Comparison of ENCODE assay signal across 16 cellular contexts in the genomic region with DNA sequence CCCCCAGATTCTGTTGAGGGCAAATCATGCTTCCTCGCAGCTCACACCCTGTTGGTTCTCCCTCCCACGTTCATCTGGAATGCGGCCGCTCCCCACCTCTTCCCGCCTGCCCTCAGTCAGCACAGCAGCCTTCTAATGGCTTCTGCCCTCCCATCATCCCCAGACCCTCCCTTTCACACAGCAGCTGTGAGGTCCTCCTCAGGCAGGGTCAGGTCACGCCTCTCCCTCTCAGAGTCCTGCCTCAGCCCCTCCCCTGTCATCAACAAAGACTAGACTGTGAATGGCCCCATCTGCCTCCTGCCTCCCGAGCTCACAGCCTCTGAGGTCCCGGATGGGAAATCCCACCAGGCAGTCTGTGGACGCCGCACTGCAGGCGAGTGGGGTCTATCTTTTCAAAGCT. TPM values are rescaled to one million over a fixed set of nuclear protein-coding genes. Genes with fewer than 3 reads are reported as not detected.
A peak's percentile ranks its signal among the peaks of the same experiment; 100 is the strongest.
DNase-seq lines count a peak whose midpoint lies in the region; ATAC-seq and TF ChIP-seq lines count a peak whose summit lies in the region.
"Had no signal": no experiment of that assay in that cellular context is flagged by ENCODE, and none has a peak within 500 bp of the region (broad histone marks: within the 10 kb centered on the region; RNA-seq: fewer than 3 reads in every experiment).

No MANE protein-coding gene starts in this region.

- H3K4me3 Mint-ChIP-seq in neural crest cell: peak overlapping the region; percentile 84
- no peak overlapping the region for H3K4me3 Mint-ChIP-seq in activated T-helper 1 cell treated with anti-CD3 and anti-CD28 coated beads, Interleukin-12 subunit alpha, Interleukin-12 subunit beta, Interleukin-2, Interleukin-4 antibody, amounts not matched to agents 30 ng/mL and 10 ng/mL and 1 ng/mL, durations not matched to agents 14 hours and 24 hours and 36 hours
- H3K4me3 Mint-ChIP-seq: activated naive CD4-positive, alpha-beta T cell treated with anti-CD3 and anti-CD28 coated beads for 36 hours; HFFc6; stimulated activated naive CD8-positive, alpha-beta T cell treated with anti-CD3 and anti-CD28 coated beads, Interleukin-15, Interleukin-2, amounts not matched to agents 100 ng/mL and 50 ng/mL, for 24 hours had no signal

- peaks cover 37% of the 10 kb centered on the region for H3K4me1 Mint-ChIP-seq in neural crest cell
- H3K4me1 Mint-ChIP-seq in activated T-helper 1 cell treated with anti-CD3 and anti-CD28 coated beads, Interleukin-12 subunit alpha, Interleukin-12 subunit beta, Interleukin-2, Interleukin-4 antibody, amounts not matched to agents 30 ng/mL and 10 ng/mL and 1 ng/mL, durations not matched to agents 14 hours and 24 hours and 36 hours (ENCODE audit: low read depth): peaks cover 7% of the 10 kb centered on the region

- H3K27ac ChIP-seq in HUES6 (ENCODE audit: low read depth, low read length) (no peak overlapping the region), dorsolateral prefrontal cortex (no peak overlapping the region)
- H3K27ac ChIP-seq: breast epithelium, sigmoid colon, SJSA1 had no signal

- peak overlapping the region; percentile 88 for H3K27ac Mint-ChIP-seq in neural crest cell (ENCODE audit: unreplicated experiment)
- H3K27ac Mint-ChIP-seq in activated T-helper 1 cell treated with anti-CD3 and anti-CD28 coated beads, Interleukin-12 subunit alpha, Interleukin-12 subunit beta, Interleukin-2, Interleukin-4 antibody, amounts not matched to agents 30 ng/mL and 10 ng/mL and 1 ng/mL, durations not matched to agents 14 hours and 24 hours and 36 hours: no peak overlapping the region
- H3K27ac Mint-ChIP-seq: activated naive CD4-positive, alpha-beta T cell treated with anti-CD3 and anti-CD28 coated beads for 36 hours; HFFc6; stimulated activated naive CD8-positive, alpha-beta T cell treated with anti-CD3 and anti-CD28 coated beads, Interleukin-15, Interleukin-2, amounts not matched to agents 100 ng/mL and 50 ng/mL, for 24 hours had no signal

- intact Hi-C loops in activated T-helper 1 cell treated with anti-CD3 and anti-CD28 coated beads, Interleukin-12 subunit alpha, Interleukin-12 subunit beta, Interleukin-2, Interleukin-4 antibody, amounts not matched to agents 30 ng/mL and 10 ng/mL and 1 ng/mL, durations not matched to agents 14 hours and 24 hours and 36 hours (cut with micrococcal nuclease): loop anchor here (5.0 kb wide), 1 partner anchor 192 kb away; no protein-coding TSS in a partner anchor
- intact Hi-C loops in dorsolateral prefrontal cortex (cut with DNase I): no loop called here

- peaks cover 7% of the 10 kb centered on the region; the same call in 1 of the 2 replicates for H3K4me1 ChIP-seq in ES-I3 (ENCODE audit: insufficient read depth, low read length)
- H3K4me1 ChIP-seq in HUES6 (ENCODE audit: control insufficient read depth, insufficient read depth, low read length): peaks cover 14% of the 10 kb centered on the region
- H3K4me1 ChIP-seq: breast epithelium had no signal

- H3K4me3 ChIP-seq in HUES6 (ENCODE audit: low read depth, low read length) (peak overlapping the region; percentile 19; the same call in 1 of the 2 replicates), dorsolateral prefrontal cortex (no peak overlapping the region)
- H3K4me3 ChIP-seq: breast epithelium, sigmoid colon, SJSA1 had no signal

- TF ChIP-seq CTCF in neural crest cell (conservative IDR thresholded peaks at IDR 0.05): no peak
- no peak for TF ChIP-seq CTCF in dorsolateral prefrontal cortex (IDR thresholded peaks at IDR 0.05 in 54 of 56, conservative IDR thresholded peaks at IDR 0.05 in 2 of 56; ENCODE audit: low read depth in 1 of 56, partially characterized antibody in 56 of 56)

- H3K9me3 Mint-ChIP-seq in neural crest cell: peaks cover 9% of the 10 kb centered on the region
- peaks cover 17% of the 10 kb centered on the region for H3K9me3 Mint-ChIP-seq in activated T-helper 1 cell treated with anti-CD3 and anti-CD28 coated beads, Interleukin-12 subunit alpha, Interleukin-12 subunit beta, Interleukin-2, Interleukin-4 antibody, amounts not matched to agents 30 ng/mL and 10 ng/mL and 1 ng/mL, durations not matched to agents 14 hours and 24 hours and 36 hours

- H3K36me3 ChIP-seq in ES-I3 (ENCODE audit: insufficient read depth, low read length): no peaks in the 10 kb centered on the region
- H3K36me3 ChIP-seq in HUES6 (ENCODE audit: control insufficient read depth, insufficient read depth, low read length): no peaks in the 10 kb centered on the region
- H3K36me3 ChIP-seq: breast epithelium, sigmoid colon, SJSA1 had no signal

- no peak for ATAC-seq in HG02885 (IDR thresholded peaks at IDR 0.05; ENCODE audit: poor library complexity, unreplicated experiment)
- ATAC-seq: left colon had no signal

- H3K36me3 Mint-ChIP-seq in neural crest cell (ENCODE audit: low read depth): peaks cover 10% of the 10 kb centered on the region
- H3K36me3 Mint-ChIP-seq in activated T-helper 1 cell treated with anti-CD3 and anti-CD28 coated beads, Interleukin-12 subunit alpha, Interleukin-12 subunit beta, Interleukin-2, Interleukin-4 antibody, amounts not matched to agents 30 ng/mL and 10 ng/mL and 1 ng/mL, durations not matched to agents 14 hours and 24 hours and 36 hours (ENCODE audit: low read depth): peaks cover 9% of the 10 kb centered on the region

- H3K9me3 ChIP-seq in ES-I3 (ENCODE audit: control insufficient read depth, insufficient read depth, low read length) (peaks cover 6% of the 10 kb centered on the region; the same call in 1 of the 2 replicates), HUES6 (ENCODE audit: control insufficient read depth, insufficient read depth, low read depth, low read length) (peaks cover 8% of the 10 kb centered on the region; the same call in 1 of the 2 replicates)

- DNase-seq in ecto neural progenitor cell (ENCODE audit: low spot score) (peak; percentile 91), neural crest cell (ENCODE audit: low read depth, low spot score) (peak; percentile 76), dorsolateral prefrontal cortex (no peak)
- DNase-seq in activated T-helper 1 cell treated with anti-CD3 and anti-CD28 coated beads, Interleukin-12 subunit alpha, Interleukin-12 subunit beta, Interleukin-2, Interleukin-4 antibody, amounts not matched to agents 30 ng/mL and 10 ng/mL and 1 ng/mL, durations not matched to agents 14 hours and 24 hours and 36 hours (ENCODE audit: low spot score): no peak
- DNase-seq in activated effector memory CD4-positive, alpha-beta T cell treated with Interleukin-2 at 50 U/mL for 16 hours: no peak
- DNase-seq: activated naive CD4-positive, alpha-beta T cell treated with anti-CD3 and anti-CD28 coated beads for 36 hours; HFFc6; left colon; sigmoid colon had no signal

- H3K27me3 ChIP-seq in HUES6 (ENCODE audit: control insufficient read depth, insufficient read depth, low read length) (peaks cover 83% of the 10 kb centered on the region), dorsolateral prefrontal cortex (peaks cover 0 to 86% (median 70%) of the 10 kb centered on the region in 45 donors)

- peak overlapping the region; percentile 47 for H3K9ac ChIP-seq in ES-I3 (ENCODE audit: low read depth, low read length)
- no peak overlapping the region for H3K9ac ChIP-seq in HUES6 (ENCODE audit: low read length)

- peaks cover 46% of the 10 kb centered on the region for H3K27me3 Mint-ChIP-seq in neural crest cell (ENCODE audit: low read depth)
- H3K27me3 Mint-ChIP-seq in activated T-helper 1 cell treated with anti-CD3 and anti-CD28 coated beads, Interleukin-12 subunit alpha, Interleukin-12 subunit beta, Interleukin-2, Interleukin-4 antibody, amounts not matched to agents 30 ng/mL and 10 ng/mL and 1 ng/mL, durations not matched to agents 14 hours and 24 hours and 36 hours (ENCODE audit: insufficient read depth): peaks cover 52% of the 10 kb centered on the region

RNA-seq across cellular contexts. Expression of a gene that starts 7.9 kb away (rescaled TPM):
- total RNA-seq in neural crest cell (not detected in 2 replicates), dorsolateral prefrontal cortex (not detected)
- total RNA-seq in activated T-helper 1 cell treated with anti-CD3 and anti-CD28 coated beads, Interleukin-12 subunit alpha, Interleukin-12 subunit beta, Interleukin-2, Interleukin-4 antibody, amounts not matched to agents 30 ng/mL and 10 ng/mL and 1 ng/mL, durations not matched to agents 14 hours and 24 hours and 36 hours: not detected in 2 replicates
- total RNA-seq: activated naive CD4-positive, alpha-beta T cell treated with anti-CD3 and anti-CD28 coated beads for 36 hours; breast epithelium; G401; HFFc6; left colon; sigmoid colon; SJSA1 had no signal

Comparison
In these comparisons a context has a peak if more than half of its experiments do, and no peak if none do; other contexts are left out.
1. DNase-seq: peak in ecto neural progenitor cell (single experiment) and neural crest cell (single experiment); none in activated T-helper 1 cell treated with anti-CD3 and anti-CD28 coated beads, Interleukin-12 subunit alpha, Interleukin-12 subunit beta, Interleukin-2, Interleukin-4 antibody, amounts not matched to agents 30 ng/mL and 10 ng/mL and 1 ng/mL, durations not matched to agents 14 hours and 24 hours and 36 hours (single experiment), dorsolateral prefrontal cortex (0 of 10) and activated effector memory CD4-positive, alpha-beta T cell treated with Interleukin-2 at 50 U/mL for 16 hours (single experiment).